ENCODE assay signal across 9 cellular contexts in the genomic region with DNA sequence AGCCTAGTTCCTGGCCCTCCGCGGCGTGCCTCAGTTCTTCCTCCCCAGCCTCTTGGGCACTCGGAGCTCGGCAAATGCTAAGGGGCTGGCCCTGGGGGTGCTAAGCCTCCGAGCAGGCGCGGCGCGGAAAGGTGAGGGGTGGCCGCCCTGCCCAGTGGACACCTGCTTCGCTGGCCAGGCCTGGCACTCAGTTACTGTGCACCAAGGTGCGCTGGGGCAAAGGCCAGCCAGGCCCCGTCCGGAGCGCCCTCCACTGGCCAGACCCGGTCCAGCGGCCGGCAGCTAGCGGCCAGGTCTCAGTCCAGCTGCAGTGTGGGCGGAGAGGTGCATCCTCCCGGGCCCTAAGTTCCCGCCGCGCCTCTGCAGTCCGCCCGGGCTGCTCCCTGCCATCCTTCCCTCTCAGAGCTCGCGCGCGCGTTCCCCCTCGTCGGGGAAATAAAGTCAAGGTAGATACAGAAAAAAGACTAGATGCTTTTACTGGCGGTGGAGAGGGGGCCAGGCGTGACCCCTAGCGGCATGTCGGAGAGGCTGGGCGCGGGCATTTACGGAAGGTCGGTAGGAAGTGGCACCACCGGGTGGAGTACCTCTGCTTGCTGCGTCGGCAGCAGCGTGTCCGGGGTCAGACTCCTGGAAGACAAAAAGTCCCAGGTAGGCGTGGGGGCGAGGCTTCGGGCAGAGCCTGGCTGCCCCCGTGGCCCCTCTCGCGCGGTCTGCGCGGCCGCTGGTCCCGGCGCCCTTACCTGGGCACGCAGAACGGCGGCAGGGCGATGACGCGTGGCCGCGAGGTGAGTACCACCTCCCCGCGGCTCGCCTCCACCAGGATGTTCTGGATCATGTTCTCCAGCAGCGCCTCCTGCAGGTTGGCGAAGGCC. TPM values are rescaled to one million over a fixed set of nuclear protein-coding genes. Genes with fewer than 3 reads are reported as not detected.
DNase-seq lines count a peak whose midpoint lies in the region; ATAC-seq and TF ChIP-seq lines count a peak whose summit lies in the region.
"Had no signal": no experiment of that assay in that cellular context is flagged by ENCODE, and none has a peak within 500 bp of the region (broad histone marks: within the 10 kb centered on the region; RNA-seq: fewer than 3 reads in every experiment).

No MANE protein-coding gene starts in this region.

- TF ChIP-seq CTCF in Caco-2 (IDR thresholded peaks at IDR 0.05; ENCODE audit: insufficient read depth in 1 of 2, low read depth in 1 of 2, low read length in 1 of 2, severe bottlenecking in 1 of 2, unreplicated experiment in 1 of 2), result peak; percentile 48 to 77
- TF ChIP-seq CTCF in VCaP (conservative IDR thresholded peaks at IDR 0.05), result peak; percentile 82

- no peaks in the 10 kb centered on the region for H3K36me3 ChIP-seq in Caco-2 (ENCODE audit: control insufficient read depth, insufficient read depth, low read length)
- no peaks in the 10 kb centered on the region for H3K36me3 ChIP-seq in naive thymus-derived CD4-positive, alpha-beta T cell (ENCODE audit: control insufficient read depth in 2 of 3, insufficient read depth in 3 of 3, low read length in 3 of 3)
- H3K36me3 ChIP-seq: neutrophil had no signal

- H3K27ac Mint-ChIP-seq in Caco-2 (ENCODE audit: unreplicated experiment), result no peak overlapping the region
- H3K27ac Mint-ChIP-seq in effector memory CD8-positive, alpha-beta T cell, result no peak overlapping the region
- no peak overlapping the region for H3K27ac Mint-ChIP-seq in naive thymus-derived CD4-positive, alpha-beta T cell

- peak overlapping the region; percentile 79 for H3K4me3 Mint-ChIP-seq in Caco-2 (ENCODE audit: unreplicated experiment)
- peak overlapping the region; percentile 70 to 72 for H3K4me3 Mint-ChIP-seq in effector memory CD8-positive, alpha-beta T cell
- peak overlapping the region; percentile 14 to 85 (median 78) for H3K4me3 Mint-ChIP-seq in naive thymus-derived CD4-positive, alpha-beta T cell

- no peaks in the 10 kb centered on the region for H3K9me3 ChIP-seq in Caco-2
- no peaks in the 10 kb centered on the region for H3K9me3 ChIP-seq in naive thymus-derived CD4-positive, alpha-beta T cell (ENCODE audit: control insufficient read depth in 2 of 3, low read length in 3 of 3)
- H3K9me3 ChIP-seq: neutrophil had no signal

- peaks cover 7% of the 10 kb centered on the region for H3K27me3 Mint-ChIP-seq in Caco-2 (ENCODE audit: insufficient read depth, unreplicated experiment)
- peaks cover 79 to 95% of the 10 kb centered on the region in 2 donors for H3K27me3 Mint-ChIP-seq in effector memory CD8-positive, alpha-beta T cell
- H3K27me3 Mint-ChIP-seq in naive thymus-derived CD4-positive, alpha-beta T cell, result peaks cover 55 to 72% (median 69%) of the 10 kb centered on the region in 5 donors

- BruUV-seq in Caco-2 (replicated peaks; lab: Mats Ljungman, UMichigan), result no TSS peak

- H3K27me3 ChIP-seq in Caco-2 (replicated peaks; ENCODE audit: control insufficient read depth, insufficient read depth, low read length), result no peaks in the 10 kb centered on the region
- H3K27me3 ChIP-seq in naive thymus-derived CD4-positive, alpha-beta T cell (ENCODE audit: control insufficient read depth in 2 of 2, insufficient read depth in 2 of 2, low read length in 2 of 2), result peaks cover 0 to 24% of the 10 kb centered on the region in 2 donors

- peak overlapping the region; percentile 67 for H3K4me3 ChIP-seq in Caco-2 (ENCODE audit: low read depth, low read length)
- peak overlapping the region; percentile 33 for H3K4me3 ChIP-seq in naive thymus-derived CD4-positive, alpha-beta T cell (ENCODE audit: low read length)

- POLR2A ChIA-PET in Caco-2 (lab: Charles Lee), result interaction anchor here (0.6 to 1.7 kb wide), 7 partner anchors 22 to 215 kb away, joined by 3 to 9 read pairs (median 3); a partner anchor contains a TSS
- POLR2A ChIA-PET in naive thymus-derived CD4-positive, alpha-beta T cell (lab: Charles Lee), result no interaction called here

- peak overlapping the region; percentile 97 for H3K27ac ChIP-seq in VCaP
- H3K27ac ChIP-seq in naive thymus-derived CD4-positive, alpha-beta T cell (ENCODE audit: low read depth, low read length), result no peak overlapping the region
- H3K27ac ChIP-seq: neutrophil had no signal

- peaks cover 25% of the 10 kb centered on the region for H3K4me1 ChIP-seq in Caco-2
- H3K4me1 ChIP-seq in naive thymus-derived CD4-positive, alpha-beta T cell (ENCODE audit: control insufficient read depth in 2 of 2, insufficient read depth in 2 of 2, low read length in 2 of 2), result peaks cover 12 to 13% of the 10 kb centered on the region in 2 donors

- H3K9me3 Mint-ChIP-seq in Caco-2 (ENCODE audit: unreplicated experiment), result no peaks in the 10 kb centered on the region
- no peaks in the 10 kb centered on the region for H3K9me3 Mint-ChIP-seq in effector memory CD8-positive, alpha-beta T cell
- H3K9me3 Mint-ChIP-seq in naive thymus-derived CD4-positive, alpha-beta T cell, result peaks cover 0 to 4% (median 0%) of the 10 kb centered on the region in 11 donors

- H3K4me1 Mint-ChIP-seq in Caco-2 (ENCODE audit: low read depth, unreplicated experiment), result peaks cover 15% of the 10 kb centered on the region
- H3K4me1 Mint-ChIP-seq in effector memory CD8-positive, alpha-beta T cell (ENCODE audit: low read depth in 2 of 2), result peaks cover 4 to 12% of the 10 kb centered on the region in 2 donors
- peaks cover 0 to 17% (median 13%) of the 10 kb centered on the region in 7 donors for H3K4me1 Mint-ChIP-seq in naive thymus-derived CD4-positive, alpha-beta T cell

- CTCF ChIA-PET in Caco-2 (lab: Charles Lee), result interaction anchor here (0.5 to 2.8 kb wide), 27 partner anchors 8 to 439 kb away, joined by 3 to 39 read pairs (median 4); a partner anchor contains a TSS
- CTCF ChIA-PET in naive thymus-derived CD4-positive, alpha-beta T cell (lab: Charles Lee), result no interaction called here

- DNase-seq in Caco-2, result peak in 1 of 2 experiments; percentile 85
- DNase-seq in M059J (ENCODE audit: low read depth), result peak; percentile 13
- peak; percentile 34 to 40 (median 38) for DNase-seq in effector memory CD8-positive, alpha-beta T cell
- DNase-seq in naive thymus-derived CD4-positive, alpha-beta T cell, result peak in 4 of 9 donors; percentile 33 to 40 (median 39)
- DNase-seq in NAMALWA (ENCODE audit: low spot score), result no peak

- intact Hi-C loops in Caco-2 (cut with micrococcal nuclease; ENCODE audit: unreplicated experiment), result loop anchor here (2.0 to 5.0 kb wide), 2 partner anchors 55 to 68 kb away; no protein-coding TSS in a partner anchor
- intact Hi-C loops in naive thymus-derived CD4-positive, alpha-beta T cell (cut with micrococcal nuclease), result loop anchor here in 1 of 2 donors (2.0 kb wide), 1 partner anchor 150 kb away; no protein-coding TSS in a partner anchor

- H3K36me3 Mint-ChIP-seq in Caco-2 (ENCODE audit: insufficient read depth, unreplicated experiment), result no peaks in the 10 kb centered on the region
- H3K36me3 Mint-ChIP-seq in effector memory CD8-positive, alpha-beta T cell (ENCODE audit: insufficient read depth), result peaks cover 3% of the 10 kb centered on the region
- H3K36me3 Mint-ChIP-seq in naive thymus-derived CD4-positive, alpha-beta T cell, result peaks cover 0 to 3% (median 0%) of the 10 kb centered on the region in 5 donors

- peak; percentile 64 for ATAC-seq in effector memory CD8-positive, alpha-beta T cell (replicated peaks)
- ATAC-seq in naive thymus-derived CD4-positive, alpha-beta T cell, result peak; percentile 61
- ATAC-seq in HG02852 (IDR thresholded peaks at IDR 0.05; ENCODE audit: unreplicated experiment) (no peak), GM21381 (IDR thresholded peaks at IDR 0.05; ENCODE audit: unreplicated experiment) (no peak)

RNA-seq across cellular contexts. Expression of a gene that starts 9.4 kb away (rescaled TPM):
- total RNA-seq in Caco-2 (2022), result 0.59 TPM in 1 of 2 replicates, not detected in the other
- total RNA-seq in M059J (2014; rRNA removed; shearing (Covaris generic)), result 0.17 TPM in 1 of 2 replicates, not detected in the other
- not detected for total RNA-seq in naive thymus-derived CD4-positive, alpha-beta T cell
- not detected for polyA plus RNA-seq in naive thymus-derived CD4-positive, alpha-beta T cell

RNA-seq across cellular contexts. Expression of a gene that starts 17.6 kb away (rescaled TPM):
- not detected in 2 replicates for total RNA-seq in Caco-2 (2022)
- total RNA-seq in M059J (2014; rRNA removed; shearing (Covaris generic)), result not detected in 2 replicates
- total RNA-seq in naive thymus-derived CD4-positive, alpha-beta T cell, result not detected
- not detected for polyA plus RNA-seq in naive thymus-derived CD4-positive, alpha-beta T cell

RNA-seq across cellular contexts. Expression of a gene that starts 38.7 kb away (rescaled TPM):
- total RNA-seq in Caco-2 (2022), result 0.34 and 0.77 TPM in 2 replicates
- not detected in 2 replicates for total RNA-seq in M059J (2014; rRNA removed; shearing (Covaris generic))
- total RNA-seq in naive thymus-derived CD4-positive, alpha-beta T cell, result not detected
- not detected for polyA plus RNA-seq in naive thymus-derived CD4-positive, alpha-beta T cell

RNA-seq across cellular contexts. Expression of a gene that starts 43.2 kb away (rescaled TPM):
- 0.18 and 0.21 TPM in 2 replicates for total RNA-seq in Caco-2 (2022)
- 0.05 TPM in 1 of 2 replicates, not detected in the other for total RNA-seq in M059J (2014; rRNA removed; shearing (Covaris generic))
- total RNA-seq in naive thymus-derived CD4-positive, alpha-beta T cell, result not detected
- polyA plus RNA-seq in naive thymus-derived CD4-positive, alpha-beta T cell, result not detected

RNA-seq across cellular contexts. Expression of a gene that starts 58.1 kb away (rescaled TPM):
- total RNA-seq in Caco-2 (2022), result 19.0 and 22.6 TPM in 2 replicates
- total RNA-seq in M059J (2014; rRNA removed; shearing (Covaris generic)), result not detected in 2 replicates
- under 1 TPM in 2 of 5 experiments, not detected in 3; 0.17 to 0.24 TPM for total RNA-seq in naive thymus-derived CD4-positive, alpha-beta T cell
- polyA plus RNA-seq in naive thymus-derived CD4-positive, alpha-beta T cell, result not detected

Comparison
In these comparisons a context has a peak if more than half of its experiments do, and no peak if none do; other contexts are left out.
1. ATAC-seq: peak in effector memory CD8-positive, alpha-beta T cell (single experiment) and naive thymus-derived CD4-positive, alpha-beta T cell (single experiment); none in HG02852 (single experiment) and GM21381 (single experiment).
2. Peak in every context shown above with its lines, with median percentiles within 50 percentile points of each other: H3K4me3 Mint-ChIP-seq.